ENCODE assay signal across 1 cellular context in genomic region chr5:100789641-100790160, GRCh38.
TF ChIP-seq lines count a peak whose summit lies in the region.

No MANE protein-coding gene starts in this region.

TF ChIP-seq in H1, 55 proteins besides CTCF, POLR2A, EP300 and RAD21 (continued from another document):
- TF ChIP-seq CHD7 (IDR thresholded peaks at IDR 0.05; ENCODE audit: insufficient replicate concordance, low read length), result no peak
- no peak for TF ChIP-seq CBX5 (IDR thresholded peaks at IDR 0.05; ENCODE audit: low read depth, low read length)
- no peak for TF ChIP-seq SIRT6 (IDR thresholded peaks at IDR 0.05; ENCODE audit: low read length)
- TF ChIP-seq PHF8 (conservative IDR thresholded peaks at IDR 0.05; ENCODE audit: low read depth, low read length), result no peak
- no peak for TF ChIP-seq EGR1 (IDR thresholded peaks at IDR 0.05; ENCODE audit: borderline replicate concordance, low read depth, low read length)
